In genomic region chr5:156423597-156423996, GRCh38 we compare ENCODE assay signal across 20 cellular contexts.
"Had no signal": no experiment of that assay in that cellular context is flagged by ENCODE, and none has a peak within 500 bp of the region (broad histone marks: within the 10 kb centered on the region; RNA-seq: fewer than 3 reads in every experiment).

No MANE protein-coding gene starts in this region.

- H3K9me3 ChIP-seq: esophagus squamous epithelium, gastroesophageal sphincter, mucosa of descending colon, neutrophil, spleen, transverse colon had no signal

- H3K36me3 Mint-ChIP-seq: naive thymus-derived CD8-positive, alpha-beta T cell; stimulated activated naive B cell treated with anti-CD40 and anti-IgM and Interleukin-4, amounts not matched to agents 10 μg/mL and 1 μg/mL and 100 μg/mL, for 72 hours had no signal

- H3K9me3 Mint-ChIP-seq: dendritic cell treated with granulocyte-macrophage colony-stimulating factor and Interleukin-4, amounts not matched to agents 40 ng/mL and 50 ng/mL, for 4 days; stimulated activated naive B cell treated with anti-CD40 and anti-IgM and Interleukin-4, amounts not matched to agents 10 μg/mL and 1 μg/mL and 100 μg/mL, for 72 hours had no signal

- H3K36me3 ChIP-seq: esophagus squamous epithelium, gastroesophageal sphincter, neutrophil, spleen, transverse colon had no signal

- DNase-seq: effector memory CD8-positive, alpha-beta T cell; esophagus squamous epithelium; foreskin fibroblast; glutamatergic neuron; islet precursor cell; mucosa of descending colon; naive thymus-derived CD8-positive, alpha-beta T cell; posterior cingulate gyrus; spleen; stimulated activated CD4-positive, alpha-beta T cell treated with anti-CD3 and anti-CD28 coated beads, Interleukin-15, amount 100 ng/mL, for 24 hours; stimulated activated CD4-positive, alpha-beta T cell treated with anti-CD3 and anti-CD28 coated beads, Interleukin-1b, Interleukin-23, amount 100 ng/mL, for 48 hours; stimulated activated CD4-positive, alpha-beta T cell treated with anti-CD3 and anti-CD28 coated beads, Interleukin-4, amount 100 ng/mL, for 24 hours; stimulated activated naive B cell treated with anti-CD40 and anti-IgM and Interleukin-4, amounts not matched to agents 10 μg/mL and 1 μg/mL and 100 μg/mL, for 72 hours; transverse colon had no signal

- H3K4me3 Mint-ChIP-seq: dendritic cell treated with granulocyte-macrophage colony-stimulating factor and Interleukin-4, amounts not matched to agents 40 ng/mL and 50 ng/mL, for 4 days; effector memory CD8-positive, alpha-beta T cell; naive thymus-derived CD8-positive, alpha-beta T cell; stimulated activated naive B cell treated with anti-CD40 and anti-IgM and Interleukin-4, amounts not matched to agents 10 μg/mL and 1 μg/mL and 100 μg/mL, for 72 hours had no signal

- H3K4me1 ChIP-seq: esophagus squamous epithelium, spleen, transverse colon had no signal

- ATAC-seq: effector memory CD8-positive, alpha-beta T cell; gastroesophageal sphincter; left lobe of liver; mucosa of descending colon; naive thymus-derived CD8-positive, alpha-beta T cell; sciatic nerve; stimulated activated naive B cell treated with anti-CD40 and anti-IgM and Interleukin-4, amounts not matched to agents 10 μg/mL and 1 μg/mL and 100 μg/mL, for 72 hours had no signal

- H3K27me3 ChIP-seq: esophagus squamous epithelium, gastroesophageal sphincter, neutrophil, spleen, transverse colon had no signal

- H3K4me3 ChIP-seq: esophagus squamous epithelium, gastroesophageal sphincter, mucosa of descending colon, spleen, transverse colon had no signal

- H3K4me1 Mint-ChIP-seq: naive thymus-derived CD8-positive, alpha-beta T cell; stimulated activated naive B cell treated with anti-CD40 and anti-IgM and Interleukin-4, amounts not matched to agents 10 μg/mL and 1 μg/mL and 100 μg/mL, for 72 hours had no signal

- H3K27ac Mint-ChIP-seq: dendritic cell treated with granulocyte-macrophage colony-stimulating factor and Interleukin-4, amounts not matched to agents 40 ng/mL and 50 ng/mL, for 4 days; effector memory CD8-positive, alpha-beta T cell; naive thymus-derived CD8-positive, alpha-beta T cell; stimulated activated naive B cell treated with anti-CD40 and anti-IgM and Interleukin-4, amounts not matched to agents 10 μg/mL and 1 μg/mL and 100 μg/mL, for 72 hours had no signal

- H3K27ac ChIP-seq: epithelial cell of prostate, esophagus squamous epithelium, gastroesophageal sphincter, neutrophil, spleen, transverse colon had no signal

- H3K27me3 Mint-ChIP-seq: dendritic cell treated with granulocyte-macrophage colony-stimulating factor and Interleukin-4, amounts not matched to agents 40 ng/mL and 50 ng/mL, for 4 days; stimulated activated naive B cell treated with anti-CD40 and anti-IgM and Interleukin-4, amounts not matched to agents 10 μg/mL and 1 μg/mL and 100 μg/mL, for 72 hours had no signal
